ENCODE assay signal across 18 cellular contexts in the genomic region with DNA sequence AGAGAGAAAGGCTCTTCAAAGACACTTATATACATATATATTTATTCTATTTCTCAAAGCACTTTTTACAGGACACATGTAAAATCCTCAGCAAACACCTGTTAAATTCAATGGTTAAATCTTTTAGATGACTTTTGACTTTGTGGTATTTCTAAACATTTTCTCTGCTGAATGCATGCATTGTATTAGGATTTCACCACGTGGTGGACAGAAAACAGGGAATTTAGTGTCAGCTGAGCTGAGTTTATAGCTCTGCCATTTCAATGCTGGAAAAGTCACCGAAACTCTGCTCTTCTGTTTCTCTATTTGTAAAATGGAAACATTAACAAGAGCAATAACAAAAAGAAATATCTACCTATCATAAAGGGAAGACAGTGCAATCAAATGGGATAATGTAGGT.
DNase-seq lines count a peak whose midpoint lies in the region; ATAC-seq and TF ChIP-seq lines count a peak whose summit lies in the region.
"Had no signal": no experiment of that assay in that cellular context is flagged by ENCODE, and none has a peak within 500 bp of the region (broad histone marks: within the 10 kb centered on the region; RNA-seq: fewer than 3 reads in every experiment).

No MANE protein-coding gene starts in this region.

- H3K36me3 ChIP-seq in Caco-2 (ENCODE audit: control insufficient read depth, insufficient read depth, low read length), result no peaks in the 10 kb centered on the region
- no peaks in the 10 kb centered on the region for H3K36me3 ChIP-seq in sigmoid colon
- H3K36me3 ChIP-seq: BLaER1, Peyer's patch had no signal

- WGBS in sigmoid colon, 2 donors, result 36 to 62% methylated on average over 2 of the region's 2 CpGs

- H3K27me3 Mint-ChIP-seq in Caco-2 (ENCODE audit: insufficient read depth, unreplicated experiment), result no peaks in the 10 kb centered on the region

- CTCF ChIA-PET in Caco-2 (lab: Charles Lee), result no interaction called here

- no peak overlapping the region for H3K4me3 ChIP-seq in Caco-2 (ENCODE audit: low read depth, low read length)
- H3K4me3 ChIP-seq in sigmoid colon, result no peak overlapping the region
- H3K4me3 ChIP-seq: BLaER1, Peyer's patch had no signal

- ATAC-seq in HG03565 (IDR thresholded peaks at IDR 0.05; ENCODE audit: unreplicated experiment) (no peak), HG02870 (IDR thresholded peaks at IDR 0.05; ENCODE audit: unreplicated experiment) (no peak), GM21526 (IDR thresholded peaks at IDR 0.05; ENCODE audit: low FRiP score, unreplicated experiment) (no peak), GM19328 (IDR thresholded peaks at IDR 0.05; ENCODE audit: unreplicated experiment) (no peak)

- peak overlapping the region; percentile 60 to 76 (median 68) for H3K27ac ChIP-seq in sigmoid colon
- H3K27ac ChIP-seq: BLaER1, Peyer's patch had no signal

- peaks cover 7% of the 10 kb centered on the region for H3K4me1 Mint-ChIP-seq in Caco-2 (ENCODE audit: low read depth, unreplicated experiment)
- H3K4me1 Mint-ChIP-seq: CD4-positive, alpha-beta memory T cell had no signal

- no peak overlapping the region for H3K4me3 Mint-ChIP-seq in Caco-2 (ENCODE audit: unreplicated experiment)
- H3K4me3 Mint-ChIP-seq: CD4-positive, alpha-beta memory T cell; HFFc6 had no signal

- no peaks in the 10 kb centered on the region for H3K27me3 ChIP-seq in Caco-2 (replicated peaks; ENCODE audit: control insufficient read depth, insufficient read depth, low read length)
- H3K27me3 ChIP-seq in sigmoid colon, result no peaks in the 10 kb centered on the region
- H3K27me3 ChIP-seq: BLaER1, Peyer's patch had no signal

- no peaks in the 10 kb centered on the region for H3K36me3 Mint-ChIP-seq in Caco-2 (ENCODE audit: insufficient read depth, unreplicated experiment)
- H3K36me3 Mint-ChIP-seq: CD4-positive, alpha-beta memory T cell had no signal

- TF ChIP-seq POLR2A in sigmoid colon (IDR thresholded peaks at IDR 0.05), result no peak

- H3K9me3 Mint-ChIP-seq in Caco-2 (ENCODE audit: unreplicated experiment), result no peaks in the 10 kb centered on the region
- H3K9me3 Mint-ChIP-seq: HFFc6 had no signal

- DNase-seq in Caco-2 (no peak), epidermal melanocyte (ENCODE audit: insufficient read length, low spot score) (peak; percentile 36), medulla oblongata (ENCODE audit: extremely low spot score) (peak; percentile 78), sigmoid colon (no peak)
- DNase-seq: CD4-positive, alpha-beta memory T cell; DMS79; H7; HFFc6; NCI-H1417 treated with DMSO at 0.1 percent for 48 hours; NCI-H187 treated with DMSO at 0.1 percent for 48 hours; NCI-H345; NCI-H526; Peyer's patch had no signal

- intact Hi-C loops in Caco-2 (cut with micrococcal nuclease; ENCODE audit: unreplicated experiment) (loop anchor here (5.0 kb wide), 1 partner anchor 109 kb away; no protein-coding TSS in a partner anchor), sigmoid colon (cut with DNase I) (no loop called here)

- H3K9me3 ChIP-seq in Caco-2 (no peaks in the 10 kb centered on the region), sigmoid colon (no peaks in the 10 kb centered on the region)
- H3K9me3 ChIP-seq: Peyer's patch had no signal

- no peak for TF ChIP-seq CTCF in Caco-2 (IDR thresholded peaks at IDR 0.05; ENCODE audit: insufficient read depth in 1 of 2, low read depth in 1 of 2, low read length in 1 of 2, severe bottlenecking in 1 of 2, unreplicated experiment in 1 of 2)
- TF ChIP-seq CTCF in sigmoid colon (IDR thresholded peaks at IDR 0.05), result no peak

- POLR2A ChIA-PET in Caco-2 (lab: Charles Lee), result no interaction called here

- peak overlapping the region; percentile 10 for H3K27ac Mint-ChIP-seq in Caco-2 (ENCODE audit: unreplicated experiment)
- H3K27ac Mint-ChIP-seq: CD4-positive, alpha-beta memory T cell; HFFc6 had no signal

- no TSS peak for BruUV-seq in Caco-2 (replicated peaks; lab: Mats Ljungman, UMichigan)

- H3K4me1 ChIP-seq in Caco-2, result peaks cover 12% of the 10 kb centered on the region
- H3K4me1 ChIP-seq in sigmoid colon, result peaks cover 0 to 36% (median 22%) of the 10 kb centered on the region in 4 donors
- H3K4me1 ChIP-seq: BLaER1, Peyer's patch had no signal

- no peak for TF ChIP-seq EP300 in sigmoid colon (IDR thresholded peaks at IDR 0.05)

Comparison
In these comparisons a context has a peak if more than half of its experiments do, and no peak if none do; other contexts are left out.
1. DNase-seq: peak in epidermal melanocyte (single experiment) and medulla oblongata (single experiment); none in Caco-2 (0 of 2) and sigmoid colon (single experiment).